ENCODE assay signal across 8 cellular contexts in genomic region chr6:166343157-166343502, GRCh38. TPM values are rescaled to one million over a fixed set of nuclear protein-coding genes. Genes with fewer than 3 reads are reported as not detected.
DNase-seq lines count a peak whose midpoint lies in the region; ATAC-seq, FAIRE-seq and TF ChIP-seq lines count a peak whose summit lies in the region.

No MANE protein-coding gene starts in this region.

- H3K4me2 ChIP-seq in OCI-LY7 (ENCODE audit: low read length): peak overlapping the region; percentile 66

- H3K79me2 ChIP-seq in OCI-LY7 (ENCODE audit: insufficient read depth, low read depth, low read length): peaks cover 47% of the 10 kb centered on the region

- H2AFZ ChIP-seq in OCI-LY7 (ENCODE audit: low read length): peak overlapping the region; percentile 65; the same call in 1 of the 2 replicates

- peaks cover 19% of the 10 kb centered on the region for H3K4me1 Mint-ChIP-seq in endothelial cell (ENCODE audit: unreplicated experiment)

- ATAC-seq in GM18861 (IDR thresholded peaks at IDR 0.05; ENCODE audit: unreplicated experiment) (peak; percentile 22), HG02678 (IDR thresholded peaks at IDR 0.05; ENCODE audit: unreplicated experiment) (peak; percentile 15), pancreas (peak in 3 of 4 donors; percentile 7 to 19 (median 13))

- H3K4me3 ChIP-seq in OCI-LY7 (ENCODE audit: low read depth, low read length, poor library complexity, severe bottlenecking) (peak overlapping the region; percentile 97), pancreas (peak overlapping the region; percentile 88 to 100 (median 92))

- H3K9me2 ChIP-seq in OCI-LY7 (ENCODE audit: insufficient read depth, low read length): no peaks in the 10 kb centered on the region

- H3K36me3 Mint-ChIP-seq in endothelial cell (ENCODE audit: low read depth, unreplicated experiment): peaks cover 8% of the 10 kb centered on the region

- POLR2A ChIA-PET in OCI-LY7 (lab: Charles Lee): interaction anchor here (0.5 to 1.2 kb wide), 13 partner anchors 9 to 884 kb away, joined by 3 to 5 read pairs (median 3); no protein-coding TSS in a partner anchor

- TF ChIP-seq POLR2A in GM12892 (IDR thresholded peaks at IDR 0.05; ENCODE audit: low read depth, low read length): no peak

- H3K9me3 ChIP-seq in OCI-LY7 (ENCODE audit: low read length) (no peaks in the 10 kb centered on the region), pancreas (no peaks in the 10 kb centered on the region)

- BruUV-seq in OCI-LY7 (replicated peaks; lab: Mats Ljungman, UMichigan): no TSS peak

- H3K27ac ChIP-seq in OCI-LY7 (ENCODE audit: low read depth, low read length, poor library complexity, severe bottlenecking) (peak overlapping the region; percentile 65), pancreas (peak overlapping the region; percentile 75 to 89 (median 83))

- CTCF ChIA-PET in OCI-LY7 (lab: Charles Lee; ENCODE audit: unreplicated experiment): interaction anchor here (1.1 kb wide), 2 partner anchors 30 to 38 kb away, joined by 3 to 4 read pairs; no protein-coding TSS in a partner anchor

- peak overlapping the region; percentile 76 for H3K27ac Mint-ChIP-seq in endothelial cell (ENCODE audit: unreplicated experiment)

- H3K9me3 Mint-ChIP-seq in endothelial cell (ENCODE audit: unreplicated experiment): no peaks in the 10 kb centered on the region

- DNase-seq in OCI-LY7 (ENCODE audit: low spot score): peak; percentile 69
- DNase-seq in endothelial cell (ENCODE audit: low spot score): no peak
- DNase-seq in pancreas: no peak
- DNase-seq in GM12892 (ENCODE audit: insufficient read length): no peak
- no peak for DNase-seq in activated CD4-positive, alpha-beta T cell treated with anti-CD3 and anti-CD28 coated beads for 4 hours
- DNase-seq in D341Med (ENCODE audit: low spot score): no peak

- peaks cover 6% of the 10 kb centered on the region for H4K20me1 ChIP-seq in OCI-LY7 (ENCODE audit: insufficient read depth, low read length)

- H3K36me3 ChIP-seq in OCI-LY7 (ENCODE audit: insufficient read depth, low read length) (peaks cover 18% of the 10 kb centered on the region), pancreas (no peaks in the 10 kb centered on the region)

- intact Hi-C loops in OCI-LY7 (cut with micrococcal nuclease; ENCODE audit: unreplicated experiment) (loop anchor here (1.0 to 10.0 kb wide), 2 partner anchors 40 to 612 kb away; partner anchors contain the start of gene RNASET2), pancreas (cut with DNase I) (no loop called here)

- WGBS in pancreas, 2 donors: 0 to 2% methylated on average over 3 of the region's 3 CpGs

- H3K4me1 ChIP-seq in OCI-LY7 (ENCODE audit: insufficient read depth, low read length, poor library complexity, severe bottlenecking) (peaks cover 25% of the 10 kb centered on the region), pancreas (peaks cover 13 to 20% (median 14%) of the 10 kb centered on the region in 3 donors)

- H3K27me3 Mint-ChIP-seq in endothelial cell (ENCODE audit: unreplicated experiment): peaks cover 14% of the 10 kb centered on the region

- no peaks in the 10 kb centered on the region for H3K27me3 ChIP-seq in pancreas

- H3K4me3 Mint-ChIP-seq in endothelial cell (ENCODE audit: unreplicated experiment): peak overlapping the region; percentile 97

- FAIRE-seq in pancreas (lab: Jason Lieb, UNC) (no peak), GM12892 (lab: Jason Lieb, UNC) (no peak)

- TF ChIP-seq CTCF in OCI-LY7 (conservative IDR thresholded peaks at IDR 0.05; ENCODE audit: low read length): no peak
- no peak for TF ChIP-seq CTCF in endothelial cell (IDR thresholded peaks at IDR 0.05; ENCODE audit: unreplicated experiment)
- TF ChIP-seq CTCF in pancreas (IDR thresholded peaks at IDR 0.05): no peak

RNA-seq across cellular contexts. Expression of gene SFT2D1, which starts 0.8 kb away (rescaled TPM):
- total RNA-seq in OCI-LY7 (2014; rRNA removed; shearing (Covaris generic)): 40.2 and 43.4 TPM in 2 replicates
- total RNA-seq in OCI-LY7 (2022): 63.9 and 67.9 TPM in 2 replicates
- total RNA-seq in endothelial cell (ENCODE audit: unreplicated experiment): 29.1 TPM
- 10 to 100 TPM; 14.5 to 31.8 (median 22.6) TPM for total RNA-seq in pancreas
- 10 to 100 TPM; 29.5 to 38.9 TPM for polyA plus RNA-seq in pancreas
- 173 TPM for polyA plus RNA-seq in GM12892 (2012; ENCODE audit: missing spikeins)

RNA-seq across cellular contexts. Expression of gene PRR18, which starts 34.9 kb away (rescaled TPM):
- 0.26 and 0.38 TPM in 2 replicates for total RNA-seq in OCI-LY7 (2014; rRNA removed; shearing (Covaris generic))
- total RNA-seq in OCI-LY7 (2022) (0.13 TPM in 1 of 2 replicates, not detected in the other), endothelial cell (ENCODE audit: unreplicated experiment) (1.1 TPM), pancreas (under 1 TPM; 0.06 to 0.61 (median 0.38) TPM)
- polyA plus RNA-seq in pancreas: under 1 TPM; 0.23 to 0.40 TPM
- 4.4 TPM for polyA plus RNA-seq in GM12892 (2012; ENCODE audit: missing spikeins)

RNA-seq across cellular contexts. Expression of gene MPC1, which starts 39.6 kb away (rescaled TPM):
- 36.1 and 38.9 TPM in 2 replicates for total RNA-seq in OCI-LY7 (2014; rRNA removed; shearing (Covaris generic))
- 37.5 and 38.1 TPM in 2 replicates for total RNA-seq in OCI-LY7 (2022)
- 23.7 TPM for total RNA-seq in endothelial cell (ENCODE audit: unreplicated experiment)
- total RNA-seq in pancreas: 10 to 100 TPM; 17.0 to 33.0 (median 24.0) TPM
- polyA plus RNA-seq in pancreas: 10 to 100 TPM; 42.6 to 56.3 TPM
- 92.3 TPM for polyA plus RNA-seq in GM12892 (2012; ENCODE audit: missing spikeins)
